8 cellular contexts compared by ENCODE assay signal in the genomic region with DNA sequence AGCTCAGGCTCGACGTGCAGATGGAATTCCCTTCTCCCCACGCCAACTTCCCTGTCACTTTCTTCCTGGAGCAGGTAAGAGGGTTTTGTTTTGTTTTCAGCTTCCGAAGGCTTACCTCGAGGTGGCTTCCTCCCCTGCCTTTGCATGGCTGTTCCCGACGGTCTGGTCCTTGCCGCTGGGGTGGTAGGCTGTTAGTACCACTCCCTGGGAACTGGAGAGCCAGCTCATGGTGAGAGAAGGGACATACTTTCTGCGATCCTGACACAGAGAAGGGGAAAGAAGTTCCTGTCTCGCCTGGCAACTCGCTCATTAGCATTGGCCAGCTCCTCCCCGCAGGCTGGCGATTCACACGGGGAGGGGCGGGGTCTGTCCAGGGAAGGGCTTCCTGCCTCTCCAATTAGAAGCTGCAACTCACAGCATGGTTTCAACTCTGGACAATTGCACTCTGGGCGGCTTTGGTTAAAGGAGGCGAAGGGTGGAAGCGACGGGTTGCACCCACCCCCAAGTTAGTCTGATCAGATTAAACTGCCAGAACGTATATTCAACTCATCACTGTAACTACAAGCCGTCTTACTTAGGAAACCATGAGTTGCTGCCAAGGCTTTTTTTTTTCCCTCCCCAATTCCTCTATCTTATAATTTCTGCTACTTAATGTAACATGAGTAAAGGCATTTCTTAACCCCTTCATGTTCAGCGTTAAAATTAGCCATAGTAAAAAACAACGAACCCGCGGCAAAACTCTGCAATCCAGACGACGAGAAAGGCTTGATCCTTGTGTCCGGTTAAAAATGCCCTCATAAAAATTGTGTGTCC. TPM values are rescaled to one million over a fixed set of nuclear protein-coding genes. Genes with fewer than 3 reads are reported as not detected.
DNase-seq lines count a peak whose midpoint lies in the region; ATAC-seq and TF ChIP-seq lines count a peak whose summit lies in the region.

A gene with protein sequence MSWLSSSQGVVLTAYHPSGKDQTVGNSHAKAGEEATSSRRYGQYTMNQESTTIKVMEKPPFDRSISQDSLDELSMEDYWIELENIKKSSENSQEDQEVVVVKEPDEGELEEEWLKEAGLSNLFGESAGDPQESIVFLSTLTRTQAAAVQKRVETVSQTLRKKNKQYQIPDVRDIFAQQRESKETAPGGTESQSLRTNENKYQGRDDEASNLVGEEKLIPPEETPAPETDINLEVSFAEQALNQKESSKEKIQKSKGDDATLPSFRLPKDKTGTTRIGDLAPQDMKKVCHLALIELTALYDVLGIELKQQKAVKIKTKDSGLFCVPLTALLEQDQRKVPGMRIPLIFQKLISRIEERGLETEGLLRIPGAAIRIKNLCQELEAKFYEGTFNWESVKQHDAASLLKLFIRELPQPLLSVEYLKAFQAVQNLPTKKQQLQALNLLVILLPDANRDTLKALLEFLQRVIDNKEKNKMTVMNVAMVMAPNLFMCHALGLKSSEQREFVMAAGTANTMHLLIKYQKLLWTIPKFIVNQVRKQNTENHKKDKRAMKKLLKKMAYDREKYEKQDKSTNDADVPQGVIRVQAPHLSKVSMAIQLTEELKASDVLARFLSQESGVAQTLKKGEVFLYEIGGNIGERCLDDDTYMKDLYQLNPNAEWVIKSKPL (minus strand): TSS at position 269 of the 813 bp plus-strand sequence. CDS start 41 bp downstream, at position 228.

- peak within 1 kb of the TSS; percentile 82 for H3K4me2 ChIP-seq in BLaER1
- H3K4me2 ChIP-seq in OCI-LY1 (ENCODE audit: low read length), result peak within 1 kb of the TSS; percentile 94

- no peaks in the 10 kb centered on the region for H3K36me3 ChIP-seq in BLaER1
- no peaks in the 10 kb centered on the region for H3K36me3 ChIP-seq in OCI-LY1 (ENCODE audit: insufficient read depth, low read length)
- H3K36me3 ChIP-seq in mucosa of rectum (ENCODE audit: control insufficient read depth in 2 of 2, insufficient read depth in 2 of 2, low read length in 2 of 2), result no peaks in the 10 kb centered on the region

- peak within 1 kb of the TSS; percentile 90 for H2AFZ ChIP-seq in OCI-LY1 (ENCODE audit: low read length)

- H3K27ac ChIP-seq in BLaER1, result peak within 1 kb of the TSS; percentile 59
- H3K27ac ChIP-seq in OCI-LY1 (ENCODE audit: low read depth, low read length, poor library complexity, severe bottlenecking), result no peak within 1 kb of the TSS
- peak within 1 kb of the TSS; percentile 90 for H3K27ac ChIP-seq in mucosa of rectum (ENCODE audit: low read depth in 2 of 2, low read length in 2 of 2)

- no peaks in the 10 kb centered on the region for H3K79me2 ChIP-seq in OCI-LY1 (ENCODE audit: insufficient read depth, low read length)

- H3F3A ChIP-seq in OCI-LY1 (ENCODE audit: insufficient read depth, low read length), result no peaks in the 10 kb centered on the region

- peaks cover 37% of the 10 kb centered on the region for H3K4me1 ChIP-seq in BLaER1
- H3K4me1 ChIP-seq in OCI-LY1 (ENCODE audit: insufficient read depth, low read length, severe bottlenecking), result peaks cover 16% of the 10 kb centered on the region
- H3K4me1 ChIP-seq in mucosa of rectum (ENCODE audit: control insufficient read depth in 2 of 2, insufficient read depth in 2 of 2, low read length in 2 of 2), result peaks cover 11 to 21% of the 10 kb centered on the region in 2 donors

- no peaks in the 10 kb centered on the region for H4K20me1 ChIP-seq in BLaER1
- H4K20me1 ChIP-seq in OCI-LY1 (ENCODE audit: insufficient read depth, low read length), result no peaks in the 10 kb centered on the region

- H3K4me3 ChIP-seq in BLaER1, result peak within 1 kb of the TSS; percentile 70
- peak within 1 kb of the TSS; percentile 71 for H3K4me3 ChIP-seq in OCI-LY1 (ENCODE audit: low read depth, low read length, poor library complexity, severe bottlenecking)
- peak within 1 kb of the TSS; percentile 77 for H3K4me3 ChIP-seq in epithelial cell of proximal tubule (ENCODE audit: low read depth, low read length)
- peak within 1 kb of the TSS; percentile 69 to 97 for H3K4me3 ChIP-seq in mucosa of rectum (ENCODE audit: low read length in 2 of 2)

- peak; percentile 65 for TF ChIP-seq POLR2A in GM19193 (IDR thresholded peaks at IDR 0.05; ENCODE audit: extremely low read depth, insufficient read depth, insufficient read length)

- TF ChIP-seq CTCF in OCI-LY1 (IDR thresholded peaks at IDR 0.05; ENCODE audit: low read length) (no peak), epithelial cell of proximal tubule (conservative IDR thresholded peaks at IDR 0.05; ENCODE audit: low read depth, low read length) (no peak)

- DNase-seq in activated T-cell treated with anti-CD3 and anti-CD28 coated beads for 4 hours, result peak; percentile 55
- peak; percentile 56 for DNase-seq in epithelial cell of proximal tubule (ENCODE audit: low read depth)
- peak; percentile 84 for DNase-seq in stimulated activated CD8-positive, alpha-beta memory T cell treated with anti-CD3 and anti-CD28 coated beads, Interleukin-4, amount 100 ng/mL, for 48 hours

- no peaks in the 10 kb centered on the region for H3K9me2 ChIP-seq in OCI-LY1 (ENCODE audit: low read depth, low read length)

- ATAC-seq in HG03432 (IDR thresholded peaks at IDR 0.05; ENCODE audit: unreplicated experiment), result peak; percentile 99

- H3K9me3 ChIP-seq in BLaER1 (no peaks in the 10 kb centered on the region), OCI-LY1 (ENCODE audit: low read length) (no peaks in the 10 kb centered on the region), mucosa of rectum (ENCODE audit: control insufficient read depth in 2 of 2, low read length in 2 of 2) (no peaks in the 10 kb centered on the region)

- H3K27me3 ChIP-seq in BLaER1 (no peaks in the 10 kb centered on the region), OCI-LY1 (ENCODE audit: insufficient read depth, low read length) (no peaks in the 10 kb centered on the region), mucosa of rectum (ENCODE audit: control insufficient read depth in 2 of 2, insufficient read depth in 2 of 2, low read length in 2 of 2) (no peaks in the 10 kb centered on the region)

- H3K9ac ChIP-seq in BLaER1 (peak within 1 kb of the TSS; percentile 80), OCI-LY1 (ENCODE audit: low read length) (peak within 1 kb of the TSS; percentile 63), mucosa of rectum (ENCODE audit: low read depth in 1 of 2, low read length in 2 of 2) (peak within 1 kb of the TSS; percentile 68 to 92)

RNA-seq across cellular contexts. Expression of the gene that starts here (rescaled TPM):
- 24.5 and 26.9 TPM in 2 replicates for total RNA-seq in epithelial cell of proximal tubule
